ENCODE assay signal across 7 cellular contexts in genomic region chr22:21442083-21442482, GRCh38. TPM values are rescaled to one million over a fixed set of nuclear protein-coding genes. Genes with fewer than 3 reads are reported as not detected.
DNase-seq lines count a peak whose midpoint lies in the region; ATAC-seq and TF ChIP-seq lines count a peak whose summit lies in the region.
"Not testable (repeated sequence)": the region's sequence is repeated elsewhere in the genome, so short reads cannot be mapped to it uniquely, and the experiment has no call there.

No MANE protein-coding gene starts in this region.

- not testable (repeated sequence) for TF ChIP-seq POLR2A in upper lobe of left lung (IDR thresholded peaks at IDR 0.05)

- H3K4me1 Mint-ChIP-seq in WTC11: not testable (repeated sequence)

- H3K4me3 ChIP-seq in left lung, psoas muscle, upper lobe of left lung: not testable (repeated sequence)

- H3K9me3 Mint-ChIP-seq in WTC11: not testable (repeated sequence)

- H3K27me3 ChIP-seq in left lung; psoas muscle (ENCODE audit: insufficient read depth in 3 of 3, low read length in 2 of 3); upper lobe of left lung: not testable (repeated sequence)

- not testable (repeated sequence) for H3K9me3 ChIP-seq in left lung, psoas muscle, upper lobe of left lung

- H3K27ac ChIP-seq in left lung, psoas muscle, upper lobe of left lung: not testable (repeated sequence)

- not testable (repeated sequence) for H3K36me3 Mint-ChIP-seq in WTC11

- WGBS in psoas muscle, 3 donors: no CpG with 5 or more reads among the region's 8 CpGs
- WGBS in upper lobe of left lung, 2 donors: no CpG with 5 or more reads among the region's 8 CpGs

- ATAC-seq in WTC11: peak; percentile 67
- peak; percentile 5 for ATAC-seq in esophagus mucosa
- peak; percentile 73 for ATAC-seq in Right ventricle myocardium superior (ENCODE audit: poor library complexity)
- peak; percentile 14 to 51 for ATAC-seq in left cardiac atrium
- ATAC-seq in left lung: peak; percentile 41
- peak; percentile 34 to 55 (median 46) for ATAC-seq in psoas muscle
- ATAC-seq in upper lobe of left lung (ENCODE audit: low FRiP score in 2 of 2): peak; percentile 40 to 43

- not testable (repeated sequence) for H3K27ac Mint-ChIP-seq in WTC11

- TF ChIP-seq EP300 in upper lobe of left lung (IDR thresholded peaks at IDR 0.05): not testable (repeated sequence)

- CTCF ChIA-PET in WTC11 (lab: Charles Lee): not testable (repeated sequence)

- DNase-seq in WTC11 (ENCODE audit: low spot score); Right ventricle myocardium superior; left cardiac atrium; left lung; psoas muscle; upper lobe of left lung: not testable (repeated sequence)

- H3K36me3 ChIP-seq in left lung (peaks cover 0 to 41% of the 10 kb centered on the region in 2 donors), psoas muscle (ENCODE audit: insufficient read depth in 1 of 2, low read depth in 1 of 2) (peaks cover 0 to 22% of the 10 kb centered on the region in 2 donors), upper lobe of left lung (peaks cover 0 to 28% (median 25%) of the 10 kb centered on the region in 4 donors)

- H3K4me1 ChIP-seq in left lung, psoas muscle, upper lobe of left lung: not testable (repeated sequence)

- POLR2A ChIA-PET in WTC11 (lab: Charles Lee): not testable (repeated sequence)

- TF ChIP-seq CTCF in WTC11 (IDR thresholded peaks at IDR 0.05); left lung (IDR thresholded peaks at IDR 0.05); psoas muscle (IDR thresholded peaks at IDR 0.05); upper lobe of left lung (IDR thresholded peaks at IDR 0.05): not testable (repeated sequence)

- H3K4me3 Mint-ChIP-seq in WTC11: not testable (repeated sequence)

- not testable (repeated sequence) for H3K27me3 Mint-ChIP-seq in WTC11 (ENCODE audit: low read depth)

- intact Hi-C loops in Right ventricle myocardium superior (cut with DNase I); left cardiac atrium (cut with DNase I); left lung (cut with DNase I); psoas muscle (cut with DNase I): not testable (repeated sequence)

RNA-seq across cellular contexts. Expression of gene HIC2, which starts 24.9 kb away (rescaled TPM):
- total RNA-seq in WTC11 (2021): 30.4 to 33.3 TPM (median 31.2 TPM) in 3 replicates
- total RNA-seq in esophagus mucosa: 2.1 TPM
- 1.4 TPM for total RNA-seq in Right ventricle myocardium superior
- total RNA-seq in left cardiac atrium: 1 to 10 TPM; 1.6 to 2.8 TPM
- 1 to 10 TPM; 3.4 to 4.1 TPM for total RNA-seq in left lung
- 1 to 10 TPM; 1.8 to 3.2 (median 2.3) TPM for total RNA-seq in psoas muscle
- polyA plus RNA-seq in psoas muscle: 1 to 10 TPM in 2 of 3 donors, under 1 TPM in 1; 0.94 to 2.2 (median 1.2) TPM
- 10 to 100 TPM in 1 of 6 donors, 1 to 10 TPM in 5; 4.4 to 11.5 (median 5.7) TPM for total RNA-seq in upper lobe of left lung

RNA-seq across cellular contexts. Expression of gene TMEM191C, which starts 25.1 kb away (rescaled TPM):
- total RNA-seq in WTC11 (2021): 4.8 to 6.4 TPM (median 5.2 TPM) in 3 replicates
- total RNA-seq in esophagus mucosa: 4.2 TPM
- 0.65 TPM for total RNA-seq in Right ventricle myocardium superior
- under 1 TPM; 0.31 to 0.82 TPM for total RNA-seq in left cardiac atrium
- total RNA-seq in left lung: 1 to 10 TPM; 1.6 to 1.8 TPM
- under 1 TPM in 1 of 4 donors, not detected in 3; 0.34 TPM for total RNA-seq in psoas muscle
- polyA plus RNA-seq in psoas muscle: under 1 TPM; 0.01 to 0.07 (median 0.06) TPM
- total RNA-seq in upper lobe of left lung: 1 to 10 TPM in 5 of 6 donors, under 1 TPM in 1; 1.00 to 2.9 (median 1.5) TPM

RNA-seq across cellular contexts. Expression of gene RIMBP3B, which starts 58.5 kb away (rescaled TPM):
- total RNA-seq in WTC11 (2021) (0.09 to 0.62 TPM (median 0.27 TPM) in 3 replicates), esophagus mucosa (not detected), Right ventricle myocardium superior (not detected), left cardiac atrium (under 1 TPM in 1 of 2 donors, not detected in 1; 0.06 TPM), left lung (under 1 TPM; 0.10 to 0.32 TPM), psoas muscle (under 1 TPM in 1 of 4 donors, not detected in 3; 0.08 TPM), upper lobe of left lung (under 1 TPM in 3 of 6 donors, not detected in 3; 0.20 to 0.86 (median 0.46) TPM)
- polyA plus RNA-seq in psoas muscle: under 1 TPM in 1 of 3 donors, not detected in 2; 0.01 TPM

Comparison
In these comparisons a context has a peak if more than half of its experiments do, and no peak if none do; other contexts are left out.
1. ATAC-seq: peak in every context shown above with its lines; median percentile 73 in Right ventricle myocardium superior; 67 in WTC11; 46 in psoas muscle; 42 in upper lobe of left lung; 41 in left lung; 32 in left cardiac atrium; 5 in esophagus mucosa.